ENCODE assay signal across 8 cellular contexts in the genomic region with DNA sequence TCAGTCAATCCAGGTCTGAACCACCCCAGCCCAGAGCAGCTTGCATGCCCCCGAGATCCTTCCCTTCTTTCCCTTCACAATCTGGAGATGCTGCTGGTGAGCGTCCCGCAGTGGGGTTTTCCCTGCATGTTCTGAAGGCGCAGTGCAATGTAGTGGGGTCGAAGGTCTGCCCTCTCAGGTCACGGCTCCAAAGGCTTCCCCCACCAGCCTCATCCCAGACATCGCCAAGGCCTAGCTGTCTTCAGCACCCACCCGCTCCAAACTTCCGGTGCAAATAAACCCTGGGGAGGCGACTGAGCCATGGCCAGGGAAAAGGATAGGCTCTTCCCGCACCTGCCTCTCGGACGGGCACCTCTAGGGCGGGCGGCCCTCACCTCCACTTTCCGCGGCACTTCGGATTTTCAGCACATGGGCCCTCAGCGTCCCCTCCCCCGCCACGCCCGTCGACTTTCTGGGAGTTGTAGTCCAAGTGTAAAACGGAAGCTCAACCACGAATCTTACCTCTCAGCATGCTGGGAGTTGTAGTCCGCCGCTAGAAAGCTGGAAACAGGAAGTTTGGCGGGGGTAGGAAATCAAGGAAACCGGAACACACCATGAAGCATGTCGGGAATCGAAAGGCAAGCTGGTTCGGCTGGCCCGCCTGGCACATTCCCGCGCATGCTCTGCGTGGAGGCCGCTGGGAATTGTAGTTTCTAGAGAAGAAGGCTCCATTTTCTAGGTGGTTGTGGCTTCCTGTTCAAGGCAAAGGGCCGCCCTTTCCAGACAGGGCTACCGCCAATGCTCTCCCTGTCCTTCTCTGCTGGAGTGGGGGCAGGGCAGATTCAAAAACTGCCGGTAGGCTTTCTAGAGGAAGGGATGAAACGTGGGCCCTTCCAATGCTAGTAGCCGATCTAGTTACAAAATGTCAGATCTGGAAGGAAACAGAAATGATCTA. TPM values are rescaled to one million over a fixed set of nuclear protein-coding genes. Genes with fewer than 3 reads are reported as not detected.
DNase-seq lines count a peak whose midpoint lies in the region; ATAC-seq, FAIRE-seq and TF ChIP-seq lines count a peak whose summit lies in the region.

A gene (minus strand): TSS at position 410 of the 934 bp plus-strand sequence. CDS start 2,384 bp downstream, outside the sequence.

- H3K23ac ChIP-seq in IMR-90 (ENCODE audit: low read depth, low read length) = peak within 1 kb of the TSS; percentile 85

- H3K18ac ChIP-seq in IMR-90 (ENCODE audit: low read depth, low read length) = no peak within 1 kb of the TSS

- dilution Hi-C loops in IMR-90 (cut with HindIII; ENCODE audit: low sequenced_read_pairs, unreplicated experiment) (no loop called here), endothelial cell of umbilical vein (cut with MboI; ENCODE audit: extremely low pct_ligation_motif_present, low sequenced_read_pairs) (no loop called here)

- in situ Hi-C loops in IMR-90 (cut with MboI; ENCODE audit: low sequenced_read_pairs) = no loop called here

- peak within 1 kb of the TSS; percentile 92 for H3K4ac ChIP-seq in IMR-90 (ENCODE audit: low read depth, low read length)

- H4K5ac ChIP-seq in IMR-90 (ENCODE audit: low read depth, low read length) = peak within 1 kb of the TSS; percentile 83

- DNase-seq in DMS 273 (lab: John Stamatoyannopoulos, UW; ENCODE audit: unreplicated experiment) (peak; percentile 100), IMR-90 (peak; percentile 99), OCI-M1 (lab: John Stamatoyannopoulos, UW) (peak; percentile 100), activated T-cell treated with anti-CD3 and anti-CD28 coated beads for 24 hours (ENCODE audit: low read depth) (peak; percentile 94), endothelial cell of umbilical vein (ENCODE audit: low read depth, low spot score) (peak; percentile 99), midbrain (lab: John Stamatoyannopoulos, UW) (peak; percentile 99)
- DNase-seq in stimulated activated CD8-positive, alpha-beta memory T cell treated with anti-CD3 and anti-CD28 coated beads, Interleukin-2, amount 100 ng/mL, for 1 hour (ENCODE audit: low read depth in 2 of 2) = peak; percentile 90

- no peaks in the 10 kb centered on the region for H3K27me3 ChIP-seq in IMR-90 (ENCODE audit: control insufficient read depth, insufficient read depth, low read length)
- no peaks in the 10 kb centered on the region for H3K27me3 ChIP-seq in endothelial cell of umbilical vein (ENCODE audit: control insufficient read depth in 2 of 2, insufficient read depth in 2 of 2, low read length in 2 of 2)

- peak within 1 kb of the TSS; percentile 64 for H3K56ac ChIP-seq in IMR-90 (ENCODE audit: extremely low read depth, insufficient read depth, low read length)

- peak; percentile 99 for FAIRE-seq in endothelial cell of umbilical vein (lab: Jason Lieb, UNC)

- H4K20me1 ChIP-seq in IMR-90 (ENCODE audit: insufficient read depth, low read length) (0 out of 2 replicates have a peak, but pooled peaks cover 10% of the 10 kb centered on the region), endothelial cell of umbilical vein (replicated peaks; ENCODE audit: control insufficient read depth, extremely low read depth, insufficient read depth, low read length) (no peaks in the 10 kb centered on the region)

- no peak within 1 kb of the TSS for H2BK120ac ChIP-seq in IMR-90 (ENCODE audit: low read depth, low read length)

- no peak for TF ChIP-seq RAD21 in IMR-90 (IDR thresholded peaks at IDR 0.05; ENCODE audit: low read length)

- H3K4me2 ChIP-seq in IMR-90 (ENCODE audit: low read depth, low read length) (peak within 1 kb of the TSS; percentile 92), endothelial cell of umbilical vein (ENCODE audit: insufficient read depth, low read length) (peak within 1 kb of the TSS; percentile 75)

- H3K4me3 ChIP-seq in IMR-90 (ENCODE audit: insufficient read depth, low read depth, low read length) (peak within 1 kb of the TSS; percentile 56), endothelial cell of umbilical vein (replicated peaks in 1 of 3; ENCODE audit: insufficient read depth in 1 of 3, low read depth in 1 of 3, low read length in 3 of 3) (peak within 1 kb of the TSS; percentile 59 to 67 (median 61))

- H3K79me2 ChIP-seq in endothelial cell of umbilical vein (ENCODE audit: control insufficient read depth, insufficient read depth, low read length) = peaks cover 28% of the 10 kb centered on the region

- intact Hi-C loops in IMR-90 (cut with micrococcal nuclease) (loop anchor here (1.0 kb wide), 1 partner anchor 26 kb away; a partner anchor contains a TSS), endothelial cell of umbilical vein (cut with micrococcal nuclease) (loop anchor here (1.0 to 5.0 kb wide), 4 partner anchors 10 to 151 kb away; a partner anchor contains a TSS)

- peaks cover 2% of the 10 kb centered on the region; the same call in 1 of the 2 replicates for H3K4me1 ChIP-seq in IMR-90 (ENCODE audit: control insufficient read depth, insufficient read depth, low read length)
- peaks cover 14% of the 10 kb centered on the region for H3K4me1 ChIP-seq in endothelial cell of umbilical vein (ENCODE audit: control insufficient read depth, extremely low read depth, insufficient read depth, low read length)

- peak within 1 kb of the TSS; percentile 97 for H3K14ac ChIP-seq in IMR-90 (replicated peaks; ENCODE audit: low read depth, low read length)

- H2AFZ ChIP-seq in IMR-90 (replicated peaks; ENCODE audit: low read length, poor library complexity) (peak within 1 kb of the TSS; percentile 97), endothelial cell of umbilical vein (ENCODE audit: low read depth, low read length) (peak within 1 kb of the TSS; percentile 21)

- 0% methylated on average over 15 of the region's 42 CpGs; no CpG with 5 or more reads in 1 of the 2 experiments for WGBS in IMR-90 (ENCODE audit: extremely low coverage in 2 of 2, insufficient read length in 1 of 2), 2 experiments

- CTCF ChIA-PET in IMR-90 (lab: Yijun Ruan, JAX) = interaction anchor here (1.0 kb wide), 1 partner anchor 51 kb away, joined by 3 read pairs; no protein-coding TSS in a partner anchor
- CTCF ChIA-PET in endothelial cell of umbilical vein (lab: Charles Lee) = interaction anchor here (0.8 to 2.6 kb wide), 11 partner anchors 9 to 187 kb away, joined by 3 to 52 read pairs (median 5); a partner anchor contains a TSS

- no peak within 1 kb of the TSS for H2BK20ac ChIP-seq in IMR-90 (ENCODE audit: low read depth, low read length)

- peak within 1 kb of the TSS; percentile 77 for H3K9ac ChIP-seq in IMR-90 (ENCODE audit: low read depth, low read length)
- peak within 1 kb of the TSS; percentile 57 for H3K9ac ChIP-seq in endothelial cell of umbilical vein (replicated peaks; ENCODE audit: extremely low read depth, insufficient read depth, low read length)

- ATAC-seq in GM21528 (IDR thresholded peaks at IDR 0.05; ENCODE audit: low FRiP score, unreplicated experiment) = peak; percentile 82
- ATAC-seq in IMR-90 (ENCODE audit: low read depth) = peak; percentile 93

- H3K79me1 ChIP-seq in IMR-90 (ENCODE audit: low read depth in 1 of 2, low read length in 2 of 2) = peaks cover 8 to 60% of the 10 kb centered on the region in 2 experiments; a peak in 3 of 4 replicates

- BruUV-seq in IMR-90 (replicated peaks; lab: Mats Ljungman, UMichigan) (no TSS peak), endothelial cell of umbilical vein (replicated peaks; lab: Mats Ljungman, UMichigan) (TSS peak; percentile 1)

- peak within 1 kb of the TSS; percentile 74 for H4K91ac ChIP-seq in IMR-90 (ENCODE audit: insufficient read depth, low read depth, low read length)

- H3K9me3 ChIP-seq in IMR-90 (ENCODE audit: control insufficient read depth, insufficient read depth, low read length) = no peaks in the 10 kb centered on the region
- H3K9me3 ChIP-seq in endothelial cell of umbilical vein (replicated peaks; ENCODE audit: control insufficient read depth, insufficient read depth, low read length) = no peaks in the 10 kb centered on the region

- H2BK15ac ChIP-seq in IMR-90 (ENCODE audit: low read depth, low read length) = no peak within 1 kb of the TSS

- TF ChIP-seq CTCF in IMR-90 (conservative IDR thresholded peaks at IDR 0.05; ENCODE audit: low read depth, low read length) = no peak
- no peak for TF ChIP-seq CTCF in endothelial cell of umbilical vein (IDR thresholded peaks at IDR 0.05; ENCODE audit: extremely low read depth in 1 of 2, insufficient read depth in 1 of 2, low read depth in 1 of 2, low read length in 2 of 2)

- H2AK5ac ChIP-seq in IMR-90 (ENCODE audit: low read depth, low read length) = peak within 1 kb of the TSS; percentile 96

- peak within 1 kb of the TSS; percentile 99 for H2AK9ac ChIP-seq in IMR-90 (replicated peaks; ENCODE audit: low read depth, low read length, poor library complexity)

- POLR2A ChIA-PET in IMR-90 (lab: Charles Lee; ENCODE audit: unreplicated experiment) = interaction anchor here (0.6 to 1.0 kb wide), 3 partner anchors 13 to 73 kb away, joined by 5 to 18 read pairs (median 8); a partner anchor contains a TSS
- POLR2A ChIA-PET in endothelial cell of umbilical vein (lab: Charles Lee) = interaction anchor here (0.6 to 1.4 kb wide), 4 partner anchors 10 to 26 kb away, joined by 3 to 15 read pairs (median 10); a partner anchor contains a TSS

- H3K27ac ChIP-seq in IMR-90 (ENCODE audit: insufficient read depth, low read length) = peak within 1 kb of the TSS; percentile 62
- peak within 1 kb of the TSS; percentile 22 for H3K27ac ChIP-seq in endothelial cell of umbilical vein (ENCODE audit: insufficient read depth, low read depth, low read length)

- peak; percentile 55; the same call in 1 of the 2 replicates for TF ChIP-seq POLR2A in IMR-90 (IDR thresholded peaks at IDR 0.05; ENCODE audit: low read depth, low read length)
- peak; percentile 69 for TF ChIP-seq POLR2A in endothelial cell of umbilical vein (IDR thresholded peaks at IDR 0.05; ENCODE audit: low read depth, low read length)

- H3K9me1 ChIP-seq in IMR-90 (ENCODE audit: insufficient read depth, low read length) (peaks cover 9% of the 10 kb centered on the region), endothelial cell of umbilical vein (replicated peaks; ENCODE audit: control insufficient read depth, extremely low read depth, insufficient read depth, low read length) (no peaks in the 10 kb centered on the region)

- H3K36me3 ChIP-seq in IMR-90 (ENCODE audit: control insufficient read depth, insufficient read depth, low read length) (peaks cover 40% of the 10 kb centered on the region), endothelial cell of umbilical vein (ENCODE audit: control insufficient read depth in 2 of 2, extremely low read depth in 1 of 2, insufficient read depth in 2 of 2, low read length in 2 of 2) (peaks cover 11 to 25% of the 10 kb centered on the region in 2 experiments)

- peak within 1 kb of the TSS; percentile 65 for H2BK5ac ChIP-seq in IMR-90 (ENCODE audit: low read depth, low read length, poor library complexity, severe bottlenecking)

- peak within 1 kb of the TSS; percentile 78 to 93 for H4K8ac ChIP-seq in IMR-90 (ENCODE audit: low read depth in 2 of 2, low read length in 2 of 2)

RNA-seq across cellular contexts. Expression of the gene that starts here (rescaled TPM):
- total RNA-seq in IMR-90 (2012; rRNA removed) (65.3 and 68.8 TPM in 2 replicates), endothelial cell of umbilical vein (63.3 and 77.7 TPM in 2 replicates)
- polyA plus RNA-seq in IMR-90 (2012; rRNA removed) (94.9 and 99.5 TPM in 2 replicates), endothelial cell of umbilical vein (46.5 and 47.9 TPM in 2 replicates)
- 81.9 and 119 TPM in 2 replicates for polyA plus RNA-seq in IMR-90 (2012; cell fraction: cytosol; rRNA removed)
- polyA plus RNA-seq in IMR-90 (2012; cell fraction: nucleus; rRNA removed; ENCODE audit: low replicate concordance) = 30.0 and 38.2 TPM in 2 replicates
- 67.0 and 79.6 TPM in 2 replicates for polyA plus RNA-seq in endothelial cell of umbilical vein (2011; cell fraction: cytosol; rRNA removed)
- 44.5 and 52.6 TPM in 2 replicates for polyA plus RNA-seq in endothelial cell of umbilical vein (2011; cell fraction: nucleus; rRNA removed)
- polyA plus RNA-seq in endothelial cell of umbilical vein (2012) = 74.8 and 88.5 TPM in 2 replicates
- 30.4 and 46.8 TPM in 2 replicates for polyA minus RNA-seq in endothelial cell of umbilical vein
- 31.3 TPM for polyA minus RNA-seq in endothelial cell of umbilical vein (2011; cell fraction: cytosol; rRNA and poly(A)+ RNA removed)
- polyA minus RNA-seq in endothelial cell of umbilical vein (2011; cell fraction: nucleus; rRNA and poly(A)+ RNA removed) = 9.9 and 10.5 TPM in 2 replicates

Comparison
In these comparisons a context has a peak if more than half of its experiments do, and no peak if none do; other contexts are left out.
1. Peak in every context shown above with its lines: DNase-seq, ATAC-seq, H3K4me3 ChIP-seq and H3K27ac ChIP-seq.